In the genomic region with DNA sequence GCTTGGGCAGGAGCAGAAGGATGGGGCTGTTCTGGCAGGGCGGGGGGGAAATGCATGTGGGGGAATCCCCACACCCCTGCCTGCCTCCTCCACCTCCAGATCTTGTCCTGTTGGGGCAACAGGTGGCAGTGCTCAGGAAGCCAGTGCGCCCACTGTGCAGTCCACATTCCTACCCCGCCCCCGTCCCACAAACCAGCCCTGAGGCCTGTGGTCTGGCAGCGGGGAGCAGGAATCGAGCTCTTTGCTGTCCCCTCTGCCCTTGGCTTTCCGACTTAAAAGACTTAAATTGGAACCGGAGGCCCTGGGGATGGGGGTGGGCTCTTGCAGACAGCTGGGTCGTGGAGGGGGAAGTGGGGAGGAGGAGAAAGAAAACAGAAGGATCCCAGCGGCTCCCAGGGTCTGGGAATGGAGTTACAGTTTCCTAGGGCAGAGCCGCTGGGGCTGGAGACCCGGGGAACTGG, we compare ENCODE assay signal across 1 cellular context.
TF ChIP-seq lines count a peak whose summit lies in the region.

No MANE protein-coding gene starts in this region.

TF ChIP-seq in A549, 52 proteins besides CTCF, POLR2A, EP300 and RAD21 (continued from another document):
- TF ChIP-seq, protein P1, sequence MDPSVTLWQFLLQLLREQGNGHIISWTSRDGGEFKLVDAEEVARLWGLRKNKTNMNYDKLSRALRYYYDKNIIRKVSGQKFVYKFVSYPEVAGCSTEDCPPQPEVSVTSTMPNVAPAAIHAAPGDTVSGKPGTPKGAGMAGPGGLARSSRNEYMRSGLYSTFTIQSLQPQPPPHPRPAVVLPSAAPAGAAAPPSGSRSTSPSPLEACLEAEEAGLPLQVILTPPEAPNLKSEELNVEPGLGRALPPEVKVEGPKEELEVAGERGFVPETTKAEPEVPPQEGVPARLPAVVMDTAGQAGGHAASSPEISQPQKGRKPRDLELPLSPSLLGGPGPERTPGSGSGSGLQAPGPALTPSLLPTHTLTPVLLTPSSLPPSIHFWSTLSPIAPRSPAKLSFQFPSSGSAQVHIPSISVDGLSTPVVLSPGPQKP (IDR thresholded peaks at IDR 0.05; ENCODE audit: low read depth, low read length) = no peak
- TF ChIP-seq, protein P2, sequence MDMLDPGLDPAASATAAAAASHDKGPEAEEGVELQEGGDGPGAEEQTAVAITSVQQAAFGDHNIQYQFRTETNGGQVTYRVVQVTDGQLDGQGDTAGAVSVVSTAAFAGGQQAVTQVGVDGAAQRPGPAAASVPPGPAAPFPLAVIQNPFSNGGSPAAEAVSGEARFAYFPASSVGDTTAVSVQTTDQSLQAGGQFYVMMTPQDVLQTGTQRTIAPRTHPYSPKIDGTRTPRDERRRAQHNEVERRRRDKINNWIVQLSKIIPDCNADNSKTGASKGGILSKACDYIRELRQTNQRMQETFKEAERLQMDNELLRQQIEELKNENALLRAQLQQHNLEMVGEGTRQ (IDR thresholded peaks at IDR 0.05) = no peak
- TF ChIP-seq HOXB13 (CRISPR knock-in tag; IDR thresholded peaks at IDR 0.05; ENCODE audit: low read depth) (no peak), CHD2 (IDR thresholded peaks at IDR 0.05; ENCODE audit: low read length, partially characterized antibody) (no peak), CBX8 (IDR thresholded peaks at IDR 0.05) (no peak), BHLHE40 (IDR thresholded peaks at IDR 0.05; ENCODE audit: low read depth, low read length) (no peak), JUN (IDR thresholded peaks at IDR 0.05) (no peak)
- TF ChIP-seq, protein P3, sequence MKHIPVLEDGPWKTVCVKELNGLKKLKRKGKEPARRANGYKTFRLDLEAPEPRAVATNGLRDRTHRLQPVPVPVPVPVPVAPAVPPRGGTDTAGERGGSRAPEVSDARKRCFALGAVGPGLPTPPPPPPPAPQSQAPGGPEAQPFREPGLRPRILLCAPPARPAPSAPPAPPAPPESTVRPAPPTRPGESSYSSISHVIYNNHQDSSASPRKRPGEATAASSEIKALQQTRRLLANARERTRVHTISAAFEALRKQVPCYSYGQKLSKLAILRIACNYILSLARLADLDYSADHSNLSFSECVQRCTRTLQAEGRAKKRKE (CRISPR knock-in tag; IDR thresholded peaks at IDR 0.05; ENCODE audit: low read depth) = no peak
